Comparison of ENCODE assay signal across 8 cellular contexts in genomic region chr12:122182887-122183587, GRCh38. TPM values are rescaled to one million over a fixed set of nuclear protein-coding genes. Genes with fewer than 3 reads are reported as not detected.
DNase-seq lines count a peak whose midpoint lies in the region; ATAC-seq, FAIRE-seq and TF ChIP-seq lines count a peak whose summit lies in the region.

LRRC43 (plus strand) TSS chr12:122183123; CDS start chr12:122183145, 22 bp downstream.

- TF ChIP-seq CTCF in GM13976 (IDR thresholded peaks at IDR 0.05; ENCODE audit: borderline replicate concordance, control extremely low read depth, extremely low read depth, insufficient read depth, missing control alignments), result no peak
- TF ChIP-seq CTCF in OCI-LY1 (IDR thresholded peaks at IDR 0.05; ENCODE audit: low read length), result no peak
- TF ChIP-seq CTCF in K562 (IDR thresholded peaks at IDR 0.05 in 2 of 3, conservative IDR thresholded peaks at IDR 0.05 in 1 of 3; ENCODE audit: insufficient read depth in 2 of 3, low read depth in 1 of 3, low read length in 3 of 3), result no peak
- TF ChIP-seq CTCF in smooth muscle cell (IDR thresholded peaks at IDR 0.05; ENCODE audit: borderline replicate concordance, insufficient read depth, poor library complexity, severe bottlenecking), result no peak

- H3K4me1 ChIP-seq in OCI-LY1 (ENCODE audit: insufficient read depth, low read length, severe bottlenecking) (peaks cover 23% of the 10 kb centered on the region), K562 (replicated peaks in 1 of 2; ENCODE audit: control insufficient read depth in 2 of 2, insufficient read depth in 2 of 2, low read length in 2 of 2) (peaks cover 0 to 3% of the 10 kb centered on the region in 2 experiments; a peak in 1 of 5 replicates), smooth muscle cell (ENCODE audit: low read depth) (no peaks in the 10 kb centered on the region)

- H3K4me3 ChIP-seq in OCI-LY1 (ENCODE audit: low read depth, low read length, poor library complexity, severe bottlenecking), result peak within 1 kb of the TSS; percentile 60
- no peak within 1 kb of the TSS for H3K4me3 ChIP-seq in K562
- peak within 1 kb of the TSS; percentile 55 for H3K4me3 ChIP-seq in smooth muscle cell

- in situ Hi-C loops in GM13976 (cut with MboI; ENCODE audit: low sequenced_read_pairs, unreplicated experiment) (no loop called here), K562 (cut with MboI) (no loop called here)

- WGBS in K562 (ENCODE audit: insufficient coverage, low coverage, missing lambda C conversion rate), result 81% methylated on average over 23 of the region's 63 CpGs
- 3% methylated on average over 44 of the region's 63 CpGs for WGBS in smooth muscle cell (ENCODE audit: low lambda C conversion rate)

- H3K9me2 ChIP-seq in OCI-LY1 (ENCODE audit: low read depth, low read length), result no peaks in the 10 kb centered on the region

- TF ChIP-seq EP300 in K562 (IDR thresholded peaks at IDR 0.05; ENCODE audit: low read length), result no peak

- FAIRE-seq in K562 (lab: Jason Lieb, UNC), result no peak

- intact Hi-C loops in K562 (cut with micrococcal nuclease), result no loop called here

- DNase-seq in GM13976 (ENCODE audit: low spot score) (peak; percentile 76), K562 (ENCODE audit: extremely low read depth in 1 of 4, low spot score in 3 of 4) (no peak), islet precursor cell (peak; percentile 90), smooth muscle cell (lab: John Stamatoyannopoulos, UW; ENCODE audit: unreplicated experiment) (no peak), DMS79 (lab: John Stamatoyannopoulos, UW) (no peak), NK-92 (lab: John Stamatoyannopoulos, UW; ENCODE audit: unreplicated experiment) (no peak)

- H3F3A ChIP-seq in OCI-LY1 (ENCODE audit: insufficient read depth, low read length), result no peaks in the 10 kb centered on the region
- H3F3A ChIP-seq in smooth muscle cell (ENCODE audit: low read depth), result no peaks in the 10 kb centered on the region

- TF ChIP-seq POLR2A in K562 (conservative IDR thresholded peaks at IDR 0.05), result no peak

- H3K4me2 ChIP-seq in OCI-LY1 (ENCODE audit: low read length) (peak within 1 kb of the TSS; percentile 84), K562 (ENCODE audit: insufficient read depth, low read length) (no peak within 1 kb of the TSS), smooth muscle cell (peak within 1 kb of the TSS; percentile 94)

- H3K36me3 ChIP-seq in OCI-LY1 (ENCODE audit: insufficient read depth, low read length) (no peaks in the 10 kb centered on the region), K562 (ENCODE audit: control insufficient read depth, insufficient read depth, low read length) (no peaks in the 10 kb centered on the region), smooth muscle cell (ENCODE audit: low read depth) (no peaks in the 10 kb centered on the region)

- H3K27ac ChIP-seq in OCI-LY1 (ENCODE audit: low read depth, low read length, poor library complexity, severe bottlenecking), result no peak within 1 kb of the TSS
- H3K27ac ChIP-seq in K562 (ENCODE audit: extremely low read depth, low read depth, low read length), result no peak within 1 kb of the TSS
- H3K27ac ChIP-seq in smooth muscle cell (ENCODE audit: low read depth), result no peak within 1 kb of the TSS

- TF ChIP-seq RAD21 in K562 (CRISPR knock-in tag; conservative IDR thresholded peaks at IDR 0.05 in 1 of 2, IDR thresholded peaks at IDR 0.05 in 1 of 2), result no peak

- H4K20me1 ChIP-seq in OCI-LY1 (ENCODE audit: insufficient read depth, low read length) (no peaks in the 10 kb centered on the region), K562 (replicated peaks; ENCODE audit: control insufficient read depth, insufficient read depth, low read length) (no peaks in the 10 kb centered on the region), smooth muscle cell (ENCODE audit: low read depth) (no peaks in the 10 kb centered on the region)

- H3K9me3 ChIP-seq in OCI-LY1 (ENCODE audit: low read length), result no peaks in the 10 kb centered on the region
- H3K9me3 ChIP-seq in K562 (replicated peaks; ENCODE audit: control insufficient read depth, insufficient read depth, low read depth, low read length), result no peaks in the 10 kb centered on the region
- no peaks in the 10 kb centered on the region for H3K9me3 ChIP-seq in smooth muscle cell (replicated peaks; ENCODE audit: low read depth)

- no peaks in the 10 kb centered on the region for H3K9me1 ChIP-seq in K562 (ENCODE audit: control insufficient read depth, insufficient read depth, low read length)

- CTCF ChIA-PET in K562 (lab: Yijun Ruan, JAX; ENCODE audit: low intra/inter-chr PET ratio), result no interaction called here

- H3K79me2 ChIP-seq in OCI-LY1 (ENCODE audit: insufficient read depth, low read length) (no peaks in the 10 kb centered on the region), K562 (ENCODE audit: control insufficient read depth, insufficient read depth, low read length) (no peaks in the 10 kb centered on the region), smooth muscle cell (ENCODE audit: low read depth) (no peaks in the 10 kb centered on the region)

- H2AFZ ChIP-seq in OCI-LY1 (ENCODE audit: low read length) (no peak within 1 kb of the TSS; the same call in 1 of the 2 replicates), K562 (ENCODE audit: low read depth, low read length) (no peak within 1 kb of the TSS), smooth muscle cell (ENCODE audit: low read depth) (peak within 1 kb of the TSS; percentile 69)

- ATAC-seq in K562 (no peak), GM21786 (IDR thresholded peaks at IDR 0.05; ENCODE audit: unreplicated experiment) (no peak)

- H3K27me3 ChIP-seq in OCI-LY1 (ENCODE audit: insufficient read depth, low read length) (0 out of 2 replicates have a peak, but pooled peaks cover 3% of the 10 kb centered on the region), K562 (ENCODE audit: control insufficient read depth in 2 of 2, insufficient read depth in 2 of 2, low read length in 2 of 2) (no peaks in the 10 kb centered on the region), smooth muscle cell (ENCODE audit: low read depth) (no peaks in the 10 kb centered on the region)

- BruUV-seq in K562 (replicated peaks; lab: Mats Ljungman, UMichigan), result no TSS peak

- peak within 1 kb of the TSS; percentile 57; the same call in 1 of the 2 replicates for H3K9ac ChIP-seq in OCI-LY1 (ENCODE audit: low read length)
- H3K9ac ChIP-seq in K562 (ENCODE audit: insufficient read depth in 1 of 2, low read depth in 2 of 2, low read length in 2 of 2), result no peak within 1 kb of the TSS
- H3K9ac ChIP-seq in smooth muscle cell (ENCODE audit: low read depth), result peak within 1 kb of the TSS; percentile 35

- POLR2A ChIA-PET in K562 (lab: Yijun Ruan, JAX), result interaction anchor here (0.5 to 1.3 kb wide), 3 partner anchors 16 to 158 kb away, joined by 3 read pairs; no protein-coding TSS in a partner anchor

TF ChIP-seq in K562, 482 proteins besides CTCF, POLR2A, EP300 and RAD21:
- TF ChIP-seq TFAM (CRISPR knock-in tag; conservative IDR thresholded peaks at IDR 0.05) (no peak), SP1 (CRISPR knock-in tag; IDR thresholded peaks at IDR 0.05) (no peak), TRIM28 (IDR thresholded peaks at IDR 0.05) (no peak), ZNF347 (CRISPR knock-in tag; IDR thresholded peaks at IDR 0.05; ENCODE audit: low read depth) (no peak), CAMTA2 (CRISPR knock-in tag; conservative IDR thresholded peaks at IDR 0.05) (no peak), BACH1 (tag; IDR thresholded peaks at IDR 0.05) (no peak), ZBTB33 (CRISPR knock-in tag; IDR thresholded peaks at IDR 0.05) (peak; percentile 75)
TF ChIP-seq in K562: peak in this region for 1.

RNA-seq across cellular contexts. Expression of gene LRRC43, which starts in this region (rescaled TPM):
- total RNA-seq in K562 (2011; cell fraction: chromatin; rRNA removed; ENCODE audit: low replicate concordance), result not detected in 2 replicates
- not detected in 2 replicates for total RNA-seq in K562 (2011; cell fraction: nucleolus; rRNA removed)
- total RNA-seq in K562 (2011; cell fraction: nucleoplasm; rRNA removed), result 0.81 TPM in 1 of 2 replicates, not detected in the other
- 0.12 TPM in 1 of 2 replicates, not detected in the other for total RNA-seq in K562 (2014; rRNA removed)
- total RNA-seq in K562 (2014; rRNA removed; fragmentation: Illumina TruSeq; extraction: Trizol), result not detected in 2 replicates
- total RNA-seq in K562 (2015; rRNA removed; fragmentation: Illumina TruSeq; extraction: Trizol), result not detected in 2 replicates
- total RNA-seq in K562 (2021), result not detected in 2 replicates
- polyA plus RNA-seq in K562 (2011; rRNA removed), result 0.16 TPM in 1 of 2 replicates, not detected in the other
- polyA plus RNA-seq in K562 (2011; cell fraction: cytosol; rRNA removed), result 0.03 TPM in 1 of 2 replicates, not detected in the other
- not detected in 2 replicates for polyA plus RNA-seq in K562 (2011; cell fraction: nucleus; rRNA removed)
- 0.07 and 0.14 TPM in 2 replicates for polyA plus RNA-seq in K562 (2012)
- polyA plus RNA-seq in K562 (2014; fragmentation: Illumina TruSeq; extraction: Trizol), result not detected in 2 replicates
- not detected for polyA plus RNA-seq in K562 (2014; fragmentation: Nextera tagmentation; extraction: Ambion mirVana)
- 0.19 and 0.84 TPM in 2 replicates for polyA plus RNA-seq in K562 (2014; rRNA removed)
- 0.11 and 0.12 TPM in 2 replicates for polyA minus RNA-seq in K562 (2011; rRNA and poly(A)+ RNA removed)
- not detected in 2 replicates for polyA minus RNA-seq in K562 (2011; cell fraction: cytosol; rRNA and poly(A)+ RNA removed)
- polyA minus RNA-seq in K562 (2011; cell fraction: nucleus; rRNA and poly(A)+ RNA removed), result not detected in 2 replicates
- 1.3 TPM in 1 of 2 replicates, not detected in the other for total RNA-seq in smooth muscle cell
- polyA plus RNA-seq in smooth muscle cell, result 0.38 and 0.77 TPM in 2 replicates

Comparison
In these comparisons a context has a peak if more than half of its experiments do, and no peak if none do; other contexts are left out.
1. DNase-seq: peak in GM13976 (single experiment) and islet precursor cell (single experiment); none in K562 (0 of 4), smooth muscle cell (single experiment), DMS79 (single experiment) and NK-92 (single experiment).
2. H3K9ac ChIP-seq: peak in OCI-LY1 (single experiment) and smooth muscle cell (single experiment); none in K562 (0 of 2).